1 cellular context compared by ENCODE assay signal in the genomic region with DNA sequence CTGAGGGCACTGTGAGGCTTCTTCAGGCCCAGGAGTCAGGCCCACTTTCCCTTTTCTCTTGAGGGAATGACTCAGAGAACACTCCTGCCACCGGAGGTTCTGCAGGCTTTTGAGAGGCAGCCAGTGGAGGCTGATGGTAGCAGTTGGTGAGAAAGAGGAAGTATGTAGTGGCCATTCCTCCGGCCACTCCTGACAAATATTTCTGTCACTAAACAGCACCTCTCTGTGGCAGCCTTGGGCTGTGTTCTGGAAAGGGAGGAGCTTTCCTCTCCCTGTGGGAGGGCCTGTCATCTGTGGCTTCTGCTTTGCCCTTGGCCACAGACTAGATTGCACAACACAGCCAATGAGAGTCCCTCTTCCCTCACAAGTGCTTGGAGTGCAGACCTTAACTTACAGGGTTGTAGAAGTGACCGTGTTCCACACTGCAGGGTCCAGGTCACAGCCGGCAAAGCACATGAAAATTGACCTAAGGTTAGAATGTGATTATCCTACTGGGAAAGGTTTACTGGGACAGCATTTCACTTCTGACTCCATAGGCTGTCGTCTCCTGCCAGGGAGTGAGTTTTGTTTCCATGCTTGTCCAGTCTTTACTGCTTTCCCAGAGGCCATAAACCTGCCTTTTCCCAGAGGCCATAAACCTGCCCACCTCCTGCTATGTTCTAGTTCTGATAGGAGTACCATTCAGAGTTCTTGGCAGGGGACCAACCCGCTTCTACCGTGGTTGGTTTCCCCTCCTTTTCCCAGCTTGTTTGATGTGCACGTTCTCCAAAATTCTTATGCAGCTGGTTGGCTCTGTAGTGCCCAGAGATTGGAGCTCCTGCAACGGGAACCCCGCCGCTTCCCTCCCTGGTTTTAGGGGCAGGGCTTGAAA.
TF ChIP-seq lines count a peak whose summit lies in the region.

No MANE protein-coding gene starts in this region.

TF ChIP-seq in HepG2, 621 proteins besides CTCF, POLR2A, EP300 and RAD21 (continued from another document and continues in another):
- TF ChIP-seq, protein P1, sequence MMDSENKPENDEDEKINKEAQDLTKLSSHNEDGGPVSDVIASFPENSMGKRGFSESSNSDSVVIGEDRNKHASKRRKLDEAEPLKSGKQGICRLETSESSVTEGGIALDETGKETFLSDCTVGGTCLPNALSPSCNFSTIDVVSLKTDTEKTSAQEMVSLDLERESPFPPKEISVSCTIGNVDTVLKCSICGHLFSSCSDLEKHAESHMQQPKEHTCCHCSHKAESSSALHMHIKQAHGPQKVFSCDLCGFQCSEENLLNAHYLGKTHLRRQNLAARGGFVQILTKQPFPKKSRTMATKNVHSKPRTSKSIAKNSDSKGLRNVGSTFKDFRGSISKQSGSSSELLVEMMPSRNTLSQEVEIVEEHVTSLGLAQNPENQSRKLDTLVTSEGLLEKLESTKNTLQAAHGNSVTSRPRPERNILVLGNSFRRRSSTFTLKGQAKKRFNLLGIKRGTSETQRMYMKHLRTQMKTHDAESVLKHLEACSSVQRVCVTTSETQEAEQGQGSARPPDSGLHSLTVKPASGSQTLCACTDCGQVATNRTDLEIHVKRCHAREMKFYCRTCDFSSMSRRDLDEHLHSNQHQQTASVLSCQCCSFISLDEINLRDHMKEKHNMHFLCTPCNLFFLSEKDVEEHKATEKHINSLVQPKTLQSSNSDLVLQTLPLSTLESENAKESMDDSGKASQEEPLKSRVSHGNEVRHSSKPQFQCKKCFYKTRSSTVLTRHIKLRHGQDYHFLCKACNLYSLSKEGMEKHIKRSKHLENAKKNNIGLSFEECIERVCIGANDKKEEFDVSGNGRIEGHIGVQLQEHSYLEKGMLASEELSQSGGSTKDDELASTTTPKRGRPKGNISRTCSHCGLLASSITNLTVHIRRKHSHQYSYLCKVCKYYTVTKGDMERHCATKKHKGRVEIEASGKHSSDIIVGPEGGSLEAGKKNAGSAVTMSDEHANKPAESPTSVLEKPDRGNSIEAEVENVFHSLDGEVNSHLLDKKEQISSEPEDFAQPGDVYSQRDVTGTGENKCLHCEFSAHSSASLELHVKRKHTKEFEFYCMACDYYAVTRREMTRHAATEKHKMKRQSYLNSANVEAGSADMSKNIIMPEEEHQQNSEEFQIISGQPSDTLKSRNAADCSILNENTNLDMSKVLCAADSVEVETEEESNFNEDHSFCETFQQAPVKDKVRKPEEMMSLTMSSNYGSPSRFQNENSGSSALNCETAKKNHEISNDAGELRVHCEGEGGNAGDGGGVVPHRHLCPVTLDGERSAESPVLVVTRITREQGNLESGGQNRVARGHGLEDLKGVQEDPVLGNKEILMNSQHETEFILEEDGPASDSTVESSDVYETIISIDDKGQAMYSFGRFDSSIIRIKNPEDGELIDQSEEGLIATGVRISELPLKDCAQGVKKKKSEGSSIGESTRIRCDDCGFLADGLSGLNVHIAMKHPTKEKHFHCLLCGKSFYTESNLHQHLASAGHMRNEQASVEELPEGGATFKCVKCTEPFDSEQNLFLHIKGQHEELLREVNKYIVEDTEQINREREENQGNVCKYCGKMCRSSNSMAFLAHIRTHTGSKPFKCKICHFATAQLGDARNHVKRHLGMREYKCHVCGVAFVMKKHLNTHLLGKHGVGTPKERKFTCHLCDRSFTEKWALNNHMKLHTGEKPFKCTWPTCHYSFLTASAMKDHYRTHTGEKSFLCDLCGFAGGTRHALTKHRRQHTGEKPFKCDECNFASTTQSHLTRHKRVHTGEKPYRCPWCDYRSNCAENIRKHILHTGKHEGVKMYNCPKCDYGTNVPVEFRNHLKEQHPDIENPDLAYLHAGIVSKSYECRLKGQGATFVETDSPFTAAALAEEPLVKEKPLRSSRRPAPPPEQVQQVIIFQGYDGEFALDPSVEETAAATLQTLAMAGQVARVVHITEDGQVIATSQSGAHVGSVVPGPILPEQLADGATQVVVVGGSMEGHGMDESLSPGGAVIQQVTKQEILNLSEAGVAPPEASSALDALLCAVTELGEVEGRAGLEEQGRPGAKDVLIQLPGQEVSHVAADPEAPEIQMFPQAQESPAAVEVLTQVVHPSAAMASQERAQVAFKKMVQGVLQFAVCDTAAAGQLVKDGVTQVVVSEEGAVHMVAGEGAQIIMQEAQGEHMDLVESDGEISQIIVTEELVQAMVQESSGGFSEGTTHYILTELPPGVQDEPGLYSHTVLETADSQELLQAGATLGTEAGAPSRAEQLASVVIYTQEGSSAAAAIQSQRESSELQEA (CRISPR knock-in tag; IDR thresholded peaks at IDR 0.05; ENCODE audit: not compliant biosample characterization): no peak
- TF ChIP-seq EHMT2 (IDR thresholded peaks at IDR 0.05; ENCODE audit: borderline replicate concordance, low read depth, low read length): no peak
- TF ChIP-seq FOSL2 (CRISPR knock-in tag; IDR thresholded peaks at IDR 0.05): peak; percentile 43; the same call in 1 of the 2 replicates
- no peak for TF ChIP-seq SRY (CRISPR knock-in tag; IDR thresholded peaks at IDR 0.05)
- no peak for TF ChIP-seq RAD51 (IDR thresholded peaks at IDR 0.05; ENCODE audit: borderline replicate concordance)
- TF ChIP-seq SIN3B (IDR thresholded peaks at IDR 0.05; ENCODE audit: low read length): no peak
- TF ChIP-seq ATRX (CRISPR knock-in tag; IDR thresholded peaks at IDR 0.05; ENCODE audit: borderline replicate concordance): no peak
- no peak for TF ChIP-seq SMARCE1 (IDR thresholded peaks at IDR 0.05; ENCODE audit: borderline replicate concordance)
- TF ChIP-seq, protein P2, sequence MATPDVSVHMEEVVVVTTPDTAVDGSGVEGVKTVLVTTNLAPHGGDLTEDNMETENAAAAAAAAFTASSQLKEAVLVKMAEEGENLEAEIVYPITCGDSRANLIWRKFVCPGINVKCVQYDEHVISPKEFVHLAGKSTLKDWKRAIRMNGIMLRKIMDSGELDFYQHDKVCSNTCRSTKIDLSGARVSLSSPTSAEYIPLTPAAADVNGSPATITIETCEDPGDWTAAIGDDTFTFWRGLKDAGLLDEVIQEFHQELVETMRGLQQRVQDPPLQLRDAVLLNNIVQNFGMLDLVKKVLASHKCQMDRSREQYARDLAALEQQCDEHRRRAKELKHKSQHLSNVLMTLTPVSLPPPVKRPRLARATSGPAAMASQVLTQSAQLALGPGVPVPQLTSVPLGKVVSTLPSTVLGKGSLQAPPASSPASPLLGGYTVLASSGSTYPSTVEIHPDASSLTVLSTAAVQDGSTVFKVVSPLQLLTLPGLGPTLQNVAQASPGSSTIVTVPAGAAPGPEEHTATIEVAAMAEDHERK (CRISPR knock-in tag; IDR thresholded peaks at IDR 0.05; ENCODE audit: low read depth): no peak
- TF ChIP-seq DMAP1 (CRISPR knock-in tag; IDR thresholded peaks at IDR 0.05): no peak
- TF ChIP-seq U2AF1 (optimal IDR thresholded peaks at IDR 0.05; ENCODE audit: low read depth, low read length): no peak
- TF ChIP-seq ZNF589 (CRISPR knock-in tag; conservative IDR thresholded peaks at IDR 0.05): no peak
- no peak for TF ChIP-seq KDM5A (IDR thresholded peaks at IDR 0.05; ENCODE audit: borderline replicate concordance, low read length)
- TF ChIP-seq, protein P3, sequence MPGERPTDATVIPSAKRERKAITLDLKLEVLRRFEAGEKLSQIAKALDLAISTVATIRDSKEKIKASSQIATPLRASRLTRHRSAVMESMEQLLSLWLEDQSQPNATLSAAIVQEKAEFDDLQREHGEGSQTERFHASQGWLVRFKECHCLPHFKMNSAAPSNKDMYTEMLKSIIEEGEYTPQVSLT (CRISPR knock-in tag; IDR thresholded peaks at IDR 0.05; ENCODE audit: borderline replicate concordance, low read depth): no peak
- TF ChIP-seq ARNT2 (CRISPR knock-in tag; IDR thresholded peaks at IDR 0.05; ENCODE audit: low read depth): no peak
- TF ChIP-seq, protein P4, sequence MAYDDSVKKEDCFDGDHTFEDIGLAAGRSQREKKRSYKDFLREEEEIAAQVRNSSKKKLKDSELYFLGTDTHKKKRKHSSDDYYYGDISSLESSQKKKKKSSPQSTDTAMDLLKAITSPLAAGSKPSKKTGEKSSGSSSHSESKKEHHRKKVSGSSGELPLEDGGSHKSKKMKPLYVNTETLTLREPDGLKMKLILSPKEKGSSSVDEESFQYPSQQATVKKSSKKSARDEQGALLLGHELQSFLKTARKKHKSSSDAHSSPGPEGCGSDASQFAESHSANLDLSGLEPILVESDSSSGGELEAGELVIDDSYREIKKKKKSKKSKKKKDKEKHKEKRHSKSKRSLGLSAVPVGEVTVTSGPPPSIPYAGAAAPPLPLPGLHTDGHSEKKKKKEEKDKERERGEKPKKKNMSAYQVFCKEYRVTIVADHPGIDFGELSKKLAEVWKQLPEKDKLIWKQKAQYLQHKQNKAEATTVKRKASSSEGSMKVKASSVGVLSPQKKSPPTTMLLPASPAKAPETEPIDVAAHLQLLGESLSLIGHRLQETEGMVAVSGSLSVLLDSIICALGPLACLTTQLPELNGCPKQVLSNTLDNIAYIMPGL (CRISPR knock-in tag; IDR thresholded peaks at IDR 0.05; ENCODE audit: borderline replicate concordance in 1 of 2, low read depth in 1 of 2): peak; percentile 63 to 91
- TF ChIP-seq TAF1 (CRISPR knock-in tag; IDR thresholded peaks at IDR 0.05): no peak
- no peak for TF ChIP-seq ZNF136 (CRISPR knock-in tag; IDR thresholded peaks at IDR 0.05; ENCODE audit: low read depth)
- TF ChIP-seq ZNF678 (CRISPR knock-in tag; IDR thresholded peaks at IDR 0.05): no peak
- peak; percentile 66; the same call in 1 of the 2 replicates for TF ChIP-seq SPEN (CRISPR knock-in tag; IDR thresholded peaks at IDR 0.05; ENCODE audit: low read depth)
- TF ChIP-seq CBFB (CRISPR knock-in tag; IDR thresholded peaks at IDR 0.05): peak; percentile 49; the same call in 1 of the 2 replicates
- no peak for TF ChIP-seq PAWR (CRISPR knock-in tag; IDR thresholded peaks at IDR 0.05; ENCODE audit: borderline replicate concordance)
- TF ChIP-seq SP140L (CRISPR knock-in tag; IDR thresholded peaks at IDR 0.05; ENCODE audit: borderline replicate concordance): peak; percentile 80; the same call in 1 of the 2 replicates
- 0 out of 2 replicates have a peak, but pooled peaks have one; percentile 30 for TF ChIP-seq ZNF335 (CRISPR knock-in tag; IDR thresholded peaks at IDR 0.05)
- peak; percentile 26; the same call in 1 of the 2 replicates for TF ChIP-seq NFKBIZ (CRISPR knock-in tag; IDR thresholded peaks at IDR 0.05)
- no peak for TF ChIP-seq ZNF3 (CRISPR knock-in tag; IDR thresholded peaks at IDR 0.05)
- no peak for TF ChIP-seq IKZF4 (CRISPR knock-in tag; IDR thresholded peaks at IDR 0.05; ENCODE audit: borderline replicate concordance, low read depth, not compliant biosample characterization)
- peak; percentile 100 for TF ChIP-seq CEBPB (IDR thresholded peaks at IDR 0.05; ENCODE audit: borderline replicate concordance, low read depth, low read length)
- no peak for TF ChIP-seq DR1 (CRISPR knock-in tag; IDR thresholded peaks at IDR 0.05)
- no peak for TF ChIP-seq ZNF850 (CRISPR knock-in tag; conservative IDR thresholded peaks at IDR 0.05)
- no peak for TF ChIP-seq POLR2G (IDR thresholded peaks at IDR 0.05; ENCODE audit: low read depth, low read length)
- TF ChIP-seq BHLHE40 (IDR thresholded peaks at IDR 0.05; ENCODE audit: low read length): no peak
- TF ChIP-seq, protein P5, sequence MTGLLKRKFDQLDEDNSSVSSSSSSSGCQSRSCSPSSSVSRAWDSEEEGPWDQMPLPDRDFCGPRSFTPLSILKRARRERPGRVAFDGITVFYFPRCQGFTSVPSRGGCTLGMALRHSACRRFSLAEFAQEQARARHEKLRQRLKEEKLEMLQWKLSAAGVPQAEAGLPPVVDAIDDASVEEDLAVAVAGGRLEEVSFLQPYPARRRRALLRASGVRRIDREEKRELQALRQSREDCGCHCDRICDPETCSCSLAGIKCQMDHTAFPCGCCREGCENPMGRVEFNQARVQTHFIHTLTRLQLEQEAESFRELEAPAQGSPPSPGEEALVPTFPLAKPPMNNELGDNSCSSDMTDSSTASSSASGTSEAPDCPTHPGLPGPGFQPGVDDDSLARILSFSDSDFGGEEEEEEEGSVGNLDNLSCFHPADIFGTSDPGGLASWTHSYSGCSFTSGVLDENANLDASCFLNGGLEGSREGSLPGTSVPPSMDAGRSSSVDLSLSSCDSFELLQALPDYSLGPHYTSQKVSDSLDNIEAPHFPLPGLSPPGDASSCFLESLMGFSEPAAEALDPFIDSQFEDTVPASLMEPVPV (CRISPR knock-in tag; IDR thresholded peaks at IDR 0.05): 0 out of 2 replicates have a peak, but pooled peaks have one; percentile 58
- no peak for TF ChIP-seq NCOA5 (CRISPR knock-in tag; IDR thresholded peaks at IDR 0.05)
- no peak for TF ChIP-seq ZNF12 (CRISPR knock-in tag; IDR thresholded peaks at IDR 0.05)
- no peak for TF ChIP-seq TCF12 (IDR thresholded peaks at IDR 0.05)
- no peak for TF ChIP-seq TCF12 (CRISPR knock-in tag; IDR thresholded peaks at IDR 0.05)
- TF ChIP-seq, protein P6, sequence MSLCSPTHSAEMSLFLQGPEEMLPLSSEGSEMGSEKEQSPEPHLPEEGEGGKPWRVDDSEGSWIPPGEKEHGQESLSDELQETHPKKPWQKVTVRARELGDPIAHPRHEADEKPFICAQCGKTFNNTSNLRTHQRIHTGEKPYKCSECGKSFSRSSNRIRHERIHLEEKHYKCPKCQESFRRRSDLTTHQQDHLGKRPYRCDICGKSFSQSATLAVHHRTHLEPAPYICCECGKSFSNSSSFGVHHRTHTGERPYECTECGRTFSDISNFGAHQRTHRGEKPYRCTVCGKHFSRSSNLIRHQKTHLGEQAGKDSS (CRISPR knock-in tag; IDR thresholded peaks at IDR 0.05; ENCODE audit: borderline replicate concordance, low read depth): no peak
- no peak; the same call in 1 of the 2 replicates for TF ChIP-seq GLI4 (CRISPR knock-in tag; IDR thresholded peaks at IDR 0.05; ENCODE audit: borderline replicate concordance)
- no peak for TF ChIP-seq ZNF543 (CRISPR knock-in tag; IDR thresholded peaks at IDR 0.05)
- TF ChIP-seq PTBP1 (IDR thresholded peaks at IDR 0.05; ENCODE audit: low read depth, low read length, poor library complexity, severe bottlenecking): no peak
- TF ChIP-seq, protein P7, sequence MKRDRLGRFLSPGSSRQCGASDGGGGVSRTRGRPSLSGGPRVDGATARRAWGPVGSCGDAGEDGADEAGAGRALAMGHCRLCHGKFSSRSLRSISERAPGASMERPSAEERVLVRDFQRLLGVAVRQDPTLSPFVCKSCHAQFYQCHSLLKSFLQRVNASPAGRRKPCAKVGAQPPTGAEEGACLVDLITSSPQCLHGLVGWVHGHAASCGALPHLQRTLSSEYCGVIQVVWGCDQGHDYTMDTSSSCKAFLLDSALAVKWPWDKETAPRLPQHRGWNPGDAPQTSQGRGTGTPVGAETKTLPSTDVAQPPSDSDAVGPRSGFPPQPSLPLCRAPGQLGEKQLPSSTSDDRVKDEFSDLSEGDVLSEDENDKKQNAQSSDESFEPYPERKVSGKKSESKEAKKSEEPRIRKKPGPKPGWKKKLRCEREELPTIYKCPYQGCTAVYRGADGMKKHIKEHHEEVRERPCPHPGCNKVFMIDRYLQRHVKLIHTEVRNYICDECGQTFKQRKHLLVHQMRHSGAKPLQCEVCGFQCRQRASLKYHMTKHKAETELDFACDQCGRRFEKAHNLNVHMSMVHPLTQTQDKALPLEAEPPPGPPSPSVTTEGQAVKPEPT (CRISPR knock-in tag; IDR thresholded peaks at IDR 0.05; ENCODE audit: low read depth): no peak
- TF ChIP-seq ZNF451 (CRISPR knock-in tag; IDR thresholded peaks at IDR 0.05): no peak; the same call in 1 of the 2 replicates
- TF ChIP-seq ZNF724P (CRISPR knock-in tag; IDR thresholded peaks at IDR 0.05; ENCODE audit: borderline replicate concordance): no peak
